Comparison of ENCODE assay signal across 8 cellular contexts in the genomic region with DNA sequence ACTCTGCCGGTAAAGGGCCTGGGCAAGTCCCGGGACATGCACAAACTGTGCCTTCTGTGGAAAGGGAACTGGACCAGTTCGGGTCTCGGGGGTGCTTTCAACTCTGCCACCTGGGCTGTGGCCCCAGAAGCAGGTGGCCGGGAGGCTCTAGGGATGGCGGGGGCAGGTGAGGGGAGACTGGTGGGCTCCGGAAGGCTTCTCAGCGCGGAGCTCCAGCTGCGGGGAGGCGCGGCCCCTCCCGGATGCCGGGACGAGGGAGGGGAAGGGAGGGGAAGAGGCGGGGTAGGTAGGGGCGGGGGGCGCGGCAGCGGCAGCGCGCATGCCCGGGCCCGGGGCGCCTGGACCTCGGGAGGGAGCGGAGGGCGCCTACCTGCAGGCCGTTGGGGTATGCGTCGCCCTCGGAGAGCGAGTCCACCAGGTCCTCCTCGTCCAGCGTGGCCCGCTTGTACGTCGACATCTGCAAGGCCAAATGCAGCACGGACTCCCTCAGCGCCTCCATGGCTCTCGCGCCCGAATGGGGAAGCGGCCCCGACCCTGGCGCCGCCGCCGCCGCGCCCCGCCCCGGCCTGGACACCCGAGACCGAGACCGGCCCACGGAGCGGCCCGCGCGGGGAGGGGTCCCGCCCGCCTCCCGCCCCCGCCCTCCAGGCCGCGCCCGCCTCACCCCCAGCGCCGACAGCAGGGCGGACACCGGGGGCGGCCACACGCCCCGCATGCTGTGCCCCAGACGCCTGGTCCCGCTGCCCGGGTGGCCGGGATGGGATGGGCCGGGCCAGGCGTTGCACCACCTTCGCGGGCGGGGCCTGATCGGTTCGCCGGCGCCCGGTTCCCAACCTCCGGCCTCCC. TPM values are rescaled to one million over a fixed set of nuclear protein-coding genes. Genes with fewer than 3 reads are reported as not detected.
DNase-seq lines count a peak whose midpoint lies in the region; FAIRE-seq and TF ChIP-seq lines count a peak whose summit lies in the region.

A gene (minus strand): TSS at position 764 of the 846 bp plus-strand sequence. CDS start 49 bp downstream, at position 715.

- H3K27ac ChIP-seq in A673 (ENCODE audit: low read depth, low read length, poor library complexity, severe bottlenecking) = peak within 1 kb of the TSS; percentile 33
- no peak within 1 kb of the TSS; the same call in 1 of the 2 replicates for H3K27ac ChIP-seq in HEK293 (ENCODE audit: extremely low read depth, low read depth, low read length)

- H3K4me1 ChIP-seq in A673 (ENCODE audit: insufficient read depth, low read length, poor library complexity, severe bottlenecking) (peaks cover 11% of the 10 kb centered on the region), HEK293 (ENCODE audit: control insufficient read depth, insufficient read depth, low read length) (peaks cover 4% of the 10 kb centered on the region; the same call in 1 of the 2 replicates)

- DNase-seq in A673 (ENCODE audit: low spot score) = peak; percentile 37
- DNase-seq in bronchial epithelial cell (ENCODE audit: low read depth) = no peak
- no peak for DNase-seq in kidney epithelial cell (ENCODE audit: low read depth)
- DNase-seq in stimulated activated CD4-positive, alpha-beta T cell treated with anti-CD3 and anti-CD28 coated beads, Interleukin-2, amount 100 ng/mL, for 24 hours = peak; percentile 44 to 59
- no peak for DNase-seq in NCI-H446 treated with DMSO at 0.1 percent for 48 hours (lab: John Stamatoyannopoulos, UW)
- DNase-seq in DMS114 treated with DMSO at 0.1 percent for 48 hours (lab: John Stamatoyannopoulos, UW; ENCODE audit: unreplicated experiment) = no peak

- H3K4me3 ChIP-seq in A673 (ENCODE audit: low read depth, low read length, poor library complexity, severe bottlenecking) (peak within 1 kb of the TSS; percentile 53), HEK293 (ENCODE audit: low read depth, low read length) (peak within 1 kb of the TSS; percentile 70), bronchial epithelial cell (ENCODE audit: low read depth, low read length) (peak within 1 kb of the TSS; percentile 81), kidney epithelial cell (ENCODE audit: low read depth, low read length) (peak within 1 kb of the TSS; percentile 79)

- H3K36me3 ChIP-seq in A673 (ENCODE audit: insufficient read depth, low read length, poor library complexity, severe bottlenecking) (no peaks in the 10 kb centered on the region), HEK293 (ENCODE audit: control insufficient read depth in 2 of 2, insufficient read depth in 1 of 2, low read length in 2 of 2) (no peaks in the 10 kb centered on the region), bronchial epithelial cell (ENCODE audit: control insufficient read depth, insufficient read depth, low read length) (peaks cover 2% of the 10 kb centered on the region), kidney epithelial cell (ENCODE audit: control insufficient read depth, insufficient read depth, low read length) (no peaks in the 10 kb centered on the region)

- TF ChIP-seq CTCF in A673 (conservative IDR thresholded peaks at IDR 0.05; ENCODE audit: low read depth, low read length) (no peak), HEK293 (tag by site-specific recombination; IDR thresholded peaks at IDR 0.05) (no peak), bronchial epithelial cell (IDR thresholded peaks at IDR 0.05; ENCODE audit: insufficient read depth, low read length, severe bottlenecking) (no peak), kidney epithelial cell (IDR thresholded peaks at IDR 0.05; ENCODE audit: insufficient read depth, low read length, poor library complexity, severe bottlenecking) (no peak)

- no peak for FAIRE-seq in bronchial epithelial cell (lab: Jason Lieb, UNC)

- CTCF ChIA-PET in A673 (lab: Charles Lee) (no interaction called here), HEK293 (lab: Yijun Ruan, JAX) (interaction anchor here (1.2 to 4.1 kb wide), 2 partner anchors 19 to 79 kb away, joined by 8 to 33 read pairs; no protein-coding TSS in a partner anchor)

- no TSS peak for BruUV-seq in A673 (replicated peaks; lab: Mats Ljungman, UMichigan)

- intact Hi-C loops in A673 (cut with micrococcal nuclease; ENCODE audit: unreplicated experiment) = no loop called here
- intact Hi-C loops in T-helper 2 cell treated with Interferon-gamma antibody and Interleukin-4, amounts not matched to agents 100 ng/mL and 5 ng/mL, for 36 hours (cut with micrococcal nuclease) = loop anchor here (5.0 kb wide), 1 partner anchor 492 kb away; a partner anchor contains a TSS

- POLR2A ChIA-PET in A673 (lab: Charles Lee; ENCODE audit: low non-redundant PET) = no interaction called here
- POLR2A ChIA-PET in HEK293 (lab: Yijun Ruan, JAX) = no interaction called here

- no peaks in the 10 kb centered on the region for H3K27me3 ChIP-seq in A673 (replicated peaks; ENCODE audit: insufficient read depth, low read depth, low read length, poor library complexity)
- no peaks in the 10 kb centered on the region for H3K27me3 ChIP-seq in bronchial epithelial cell (ENCODE audit: control insufficient read depth, insufficient read depth, low read length)
- H3K27me3 ChIP-seq in kidney epithelial cell (ENCODE audit: control insufficient read depth, insufficient read depth, low read length) = no peaks in the 10 kb centered on the region

- H3K9me3 ChIP-seq in A673 (ENCODE audit: low read depth, low read length, poor library complexity, severe bottlenecking) = no peaks in the 10 kb centered on the region
- no peaks in the 10 kb centered on the region for H3K9me3 ChIP-seq in HEK293 (ENCODE audit: control insufficient read depth, insufficient read depth, low read depth, low read length)

TF ChIP-seq in HEK293, 187 proteins besides CTCF, POLR2A, EP300 and RAD21 (continues in another document):
- TF ChIP-seq ZNF501 (tag by site-specific recombination; IDR thresholded peaks at IDR 0.05) (no peak), ZNF596 (tag by site-specific recombination; IDR thresholded peaks at IDR 0.05) (no peak), ZBTB21 (tag by site-specific recombination; IDR thresholded peaks at IDR 0.05) (no peak), GLIS1 (tag by site-specific recombination; IDR thresholded peaks at IDR 0.05) (peak; percentile 66), ZNF366 (tag by site-specific recombination; conservative IDR thresholded peaks at IDR 0.05) (no peak; the same call in 1 of the 2 replicates), ZNF623 (tag by site-specific recombination; IDR thresholded peaks at IDR 0.05) (no peak), ZNF426 (tag by site-specific recombination; IDR thresholded peaks at IDR 0.05) (no peak), BCL11B (tag by site-specific recombination; IDR thresholded peaks at IDR 0.05; ENCODE audit: low read depth) (no peak), ZNF140 (tag by site-specific recombination; IDR thresholded peaks at IDR 0.05) (no peak), SETDB1 (IDR thresholded peaks at IDR 0.05; ENCODE audit: insufficient read length, low read length) (no peak), ZXDB (tag by site-specific recombination; IDR thresholded peaks at IDR 0.05) (no peak), SP7 (tag by site-specific recombination; IDR thresholded peaks at IDR 0.05) (0 out of 2 replicates have a peak, but pooled peaks have one; percentile 26), ZNF558 (tag by site-specific recombination; IDR thresholded peaks at IDR 0.05) (no peak)
- TF ChIP-seq, protein P1, sequence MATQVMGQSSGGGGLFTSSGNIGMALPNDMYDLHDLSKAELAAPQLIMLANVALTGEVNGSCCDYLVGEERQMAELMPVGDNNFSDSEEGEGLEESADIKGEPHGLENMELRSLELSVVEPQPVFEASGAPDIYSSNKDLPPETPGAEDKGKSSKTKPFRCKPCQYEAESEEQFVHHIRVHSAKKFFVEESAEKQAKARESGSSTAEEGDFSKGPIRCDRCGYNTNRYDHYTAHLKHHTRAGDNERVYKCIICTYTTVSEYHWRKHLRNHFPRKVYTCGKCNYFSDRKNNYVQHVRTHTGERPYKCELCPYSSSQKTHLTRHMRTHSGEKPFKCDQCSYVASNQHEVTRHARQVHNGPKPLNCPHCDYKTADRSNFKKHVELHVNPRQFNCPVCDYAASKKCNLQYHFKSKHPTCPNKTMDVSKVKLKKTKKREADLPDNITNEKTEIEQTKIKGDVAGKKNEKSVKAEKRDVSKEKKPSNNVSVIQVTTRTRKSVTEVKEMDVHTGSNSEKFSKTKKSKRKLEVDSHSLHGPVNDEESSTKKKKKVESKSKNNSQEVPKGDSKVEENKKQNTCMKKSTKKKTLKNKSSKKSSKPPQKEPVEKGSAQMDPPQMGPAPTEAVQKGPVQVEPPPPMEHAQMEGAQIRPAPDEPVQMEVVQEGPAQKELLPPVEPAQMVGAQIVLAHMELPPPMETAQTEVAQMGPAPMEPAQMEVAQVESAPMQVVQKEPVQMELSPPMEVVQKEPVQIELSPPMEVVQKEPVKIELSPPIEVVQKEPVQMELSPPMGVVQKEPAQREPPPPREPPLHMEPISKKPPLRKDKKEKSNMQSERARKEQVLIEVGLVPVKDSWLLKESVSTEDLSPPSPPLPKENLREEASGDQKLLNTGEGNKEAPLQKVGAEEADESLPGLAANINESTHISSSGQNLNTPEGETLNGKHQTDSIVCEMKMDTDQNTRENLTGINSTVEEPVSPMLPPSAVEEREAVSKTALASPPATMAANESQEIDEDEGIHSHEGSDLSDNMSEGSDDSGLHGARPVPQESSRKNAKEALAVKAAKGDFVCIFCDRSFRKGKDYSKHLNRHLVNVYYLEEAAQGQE (tag by site-specific recombination; IDR thresholded peaks at IDR 0.05) = no peak
- TF ChIP-seq, protein P2, sequence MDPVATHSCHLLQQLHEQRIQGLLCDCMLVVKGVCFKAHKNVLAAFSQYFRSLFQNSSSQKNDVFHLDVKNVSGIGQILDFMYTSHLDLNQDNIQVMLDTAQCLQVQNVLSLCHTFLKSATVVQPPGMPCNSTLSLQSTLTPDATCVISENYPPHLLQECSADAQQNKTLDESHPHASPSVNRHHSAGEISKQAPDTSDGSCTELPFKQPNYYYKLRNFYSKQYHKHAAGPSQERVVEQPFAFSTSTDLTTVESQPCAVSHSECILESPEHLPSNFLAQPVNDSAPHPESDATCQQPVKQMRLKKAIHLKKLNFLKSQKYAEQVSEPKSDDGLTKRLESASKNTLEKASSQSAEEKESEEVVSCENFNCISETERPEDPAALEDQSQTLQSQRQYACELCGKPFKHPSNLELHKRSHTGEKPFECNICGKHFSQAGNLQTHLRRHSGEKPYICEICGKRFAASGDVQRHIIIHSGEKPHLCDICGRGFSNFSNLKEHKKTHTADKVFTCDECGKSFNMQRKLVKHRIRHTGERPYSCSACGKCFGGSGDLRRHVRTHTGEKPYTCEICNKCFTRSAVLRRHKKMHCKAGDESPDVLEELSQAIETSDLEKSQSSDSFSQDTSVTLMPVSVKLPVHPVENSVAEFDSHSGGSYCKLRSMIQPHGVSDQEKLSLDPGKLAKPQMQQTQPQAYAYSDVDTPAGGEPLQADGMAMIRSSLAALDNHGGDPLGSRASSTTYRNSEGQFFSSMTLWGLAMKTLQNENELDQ (tag by site-specific recombination; IDR thresholded peaks at IDR 0.05; ENCODE audit: low read depth) = no peak

RNA-seq across cellular contexts. Expression of the gene that starts here (rescaled TPM):
- 31.5 and 37.7 TPM in 2 replicates for total RNA-seq in A673 (2021)
- 53.5 and 54.7 TPM in 2 replicates for total RNA-seq in T-helper 2 cell treated with Interferon-gamma antibody and Interleukin-4, amounts not matched to agents 100 ng/mL and 5 ng/mL, for 36 hours
- total RNA-seq in bronchial epithelial cell = 44.2 and 61.8 TPM in 2 replicates
- 181 and 185 TPM in 2 replicates for total RNA-seq in kidney epithelial cell

Comparison
In these comparisons a context has a peak if more than half of its experiments do, and no peak if none do; other contexts are left out.
1. DNase-seq: peak in A673 (single experiment) and stimulated activated CD4-positive, alpha-beta T cell treated with anti-CD3 and anti-CD28 coated beads, Interleukin-2, amount 100 ng/mL, for 24 hours (2 of 2); none in bronchial epithelial cell (single experiment), kidney epithelial cell (single experiment), NCI-H446 treated with DMSO at 0.1 percent for 48 hours (single experiment) and DMS114 treated with DMSO at 0.1 percent for 48 hours (single experiment).
2. Peak in every context shown above with its lines, with median percentiles within 50 percentile points of each other: H3K4me3 ChIP-seq.